In the genomic region with DNA sequence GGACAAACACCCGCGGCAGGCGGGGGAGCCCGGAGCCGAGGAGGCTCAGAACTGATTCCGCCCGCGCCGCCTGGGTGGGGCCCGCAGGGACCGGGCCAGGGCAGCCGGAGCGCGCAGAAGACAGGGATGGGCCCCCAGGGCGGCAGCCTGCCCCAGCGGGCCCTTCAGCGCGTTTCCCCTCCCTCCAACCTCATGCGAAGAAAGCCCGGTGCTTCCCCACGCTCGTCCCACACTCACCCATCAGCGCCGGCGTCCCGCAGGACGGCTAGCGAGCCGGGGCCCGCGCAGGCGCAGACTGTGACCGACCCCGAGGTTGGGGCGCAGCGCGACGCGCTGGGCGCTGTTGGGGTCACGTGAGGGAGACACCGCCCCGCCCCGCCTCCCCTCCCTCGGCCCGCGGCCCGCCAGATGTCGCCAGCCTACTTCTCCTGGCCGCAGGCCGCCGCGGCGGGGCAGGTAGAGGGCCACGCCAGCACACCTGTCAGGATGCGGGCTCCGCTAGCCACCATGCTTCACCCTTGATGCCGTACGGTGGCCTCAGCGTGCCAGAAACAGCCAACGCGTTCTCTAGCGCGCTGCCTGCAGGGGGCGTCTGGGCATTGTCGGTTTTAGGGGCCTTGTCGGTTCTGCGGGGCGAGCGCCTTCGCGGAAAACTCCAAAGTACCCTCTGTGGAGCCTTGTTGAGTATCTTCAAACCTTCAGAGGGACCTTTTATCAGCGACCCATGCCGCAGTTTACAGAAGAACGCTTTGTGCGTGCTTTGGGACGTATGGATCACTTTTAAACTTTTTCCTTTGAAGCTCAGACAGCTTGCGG, we compare ENCODE assay signal across 8 cellular contexts. TPM values are rescaled to one million over a fixed set of nuclear protein-coding genes. Genes with fewer than 3 reads are reported as not detected.
DNase-seq lines count a peak whose midpoint lies in the region; TF ChIP-seq lines count a peak whose summit lies in the region.

A gene with protein sequence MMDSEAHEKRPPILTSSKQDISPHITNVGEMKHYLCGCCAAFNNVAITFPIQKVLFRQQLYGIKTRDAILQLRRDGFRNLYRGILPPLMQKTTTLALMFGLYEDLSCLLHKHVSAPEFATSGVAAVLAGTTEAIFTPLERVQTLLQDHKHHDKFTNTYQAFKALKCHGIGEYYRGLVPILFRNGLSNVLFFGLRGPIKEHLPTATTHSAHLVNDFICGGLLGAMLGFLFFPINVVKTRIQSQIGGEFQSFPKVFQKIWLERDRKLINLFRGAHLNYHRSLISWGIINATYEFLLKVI (minus strand): TSS at position 297 of the 816 bp plus-strand sequence. CDS start 15,577 bp downstream, outside the sequence.

- in situ Hi-C loops in SK-MEL-5 (cut with HindIII; ENCODE audit: low pct_unique_long_range_greater_than_20kb, low sequenced_read_pairs) = no loop called here

- H3K4me3 ChIP-seq in GM08714 (ENCODE audit: low read length) (peak within 1 kb of the TSS; percentile 95), HFF-Myc (replicated peaks; ENCODE audit: low read depth, low read length) (peak within 1 kb of the TSS; percentile 67)

- intact Hi-C loops in activated naive CD4-positive, alpha-beta T cell treated with anti-CD3 and anti-CD28 coated beads for 36 hours (cut with micrococcal nuclease) = loop anchor here (1.0 to 5.0 kb wide), 13 partner anchors 48 to 718 kb away; partner anchors contain the start of genes ALDH1B1, DCAF10, EXOSC3 and POLR1E

- CTCF ChIA-PET in activated naive CD4-positive, alpha-beta T cell treated with anti-CD3 and anti-CD28 coated beads for 36 hours (lab: Charles Lee) = interaction anchor here (0.6 to 1.3 kb wide), 4 partner anchors 10 to 513 kb away, joined by 3 to 6 read pairs (median 4); partner anchors contain the start of gene TOMM5

- H3K27ac Mint-ChIP-seq in activated naive CD4-positive, alpha-beta T cell treated with anti-CD3 and anti-CD28 coated beads for 36 hours = peak within 1 kb of the TSS; percentile 87

- peak; percentile 90 for TF ChIP-seq CTCF in HFF-Myc (IDR thresholded peaks at IDR 0.05; ENCODE audit: low read depth, low read length, missing control alignments)

- H3K9me3 Mint-ChIP-seq in activated naive CD4-positive, alpha-beta T cell treated with anti-CD3 and anti-CD28 coated beads for 36 hours = no peaks in the 10 kb centered on the region

- DNase-seq in HFF-Myc (ENCODE audit: extremely low read depth, low read depth) (peak; percentile 65), MV-4-11 (lab: John Stamatoyannopoulos, UW) (peak; percentile 83), SK-MEL-5 (ENCODE audit: low read depth, low spot score) (peak; percentile 88), germinal center (ENCODE audit: low spot score) (peak; percentile 97), occipital lobe (lab: John Stamatoyannopoulos, UW) (peak; percentile 87)
- peak; percentile 97 for DNase-seq in activated naive CD4-positive, alpha-beta T cell treated with anti-CD3 and anti-CD28 coated beads for 36 hours

- H3K27ac ChIP-seq in temporal lobe (ENCODE audit: low read depth, low read length) = peak within 1 kb of the TSS; percentile 40

- H3K4me1 Mint-ChIP-seq in activated naive CD4-positive, alpha-beta T cell treated with anti-CD3 and anti-CD28 coated beads for 36 hours (ENCODE audit: low read depth) = peaks cover 16% of the 10 kb centered on the region

- H3K27me3 Mint-ChIP-seq in activated naive CD4-positive, alpha-beta T cell treated with anti-CD3 and anti-CD28 coated beads for 36 hours (ENCODE audit: low read depth) = no peaks in the 10 kb centered on the region

- peak within 1 kb of the TSS; percentile 85 for H3K4me3 Mint-ChIP-seq in activated naive CD4-positive, alpha-beta T cell treated with anti-CD3 and anti-CD28 coated beads for 36 hours

- H3K36me3 Mint-ChIP-seq in activated naive CD4-positive, alpha-beta T cell treated with anti-CD3 and anti-CD28 coated beads for 36 hours (ENCODE audit: low read depth) = peaks cover 3% of the 10 kb centered on the region

RNA-seq across cellular contexts. Expression of the gene that starts here (rescaled TPM):
- total RNA-seq in SK-MEL-5 (2014; rRNA removed; shearing (Covaris generic)) = 23.0 and 28.7 TPM in 2 replicates
- polyA plus RNA-seq in SK-MEL-5 (2015; cell fraction: cytosol; rRNA removed) = 15.9 and 16.0 TPM in 2 replicates
- 9.1 and 18.1 TPM in 2 replicates for polyA plus RNA-seq in SK-MEL-5 (2015; cell fraction: nucleus; rRNA removed)
- 10 to 100 TPM; 20.0 to 20.3 TPM for total RNA-seq in activated naive CD4-positive, alpha-beta T cell treated with anti-CD3 and anti-CD28 coated beads for 36 hours
- 121 TPM for total RNA-seq in occipital lobe
- 53.6 TPM for total RNA-seq in temporal lobe

Comparison
In these comparisons a context has a peak if more than half of its experiments do, and no peak if none do; other contexts are left out.
1. Peak in every context shown above with its lines: DNase-seq, H3K4me3 ChIP-seq and H3K27ac ChIP-seq.